In genomic region chr13:114090476-114090875, GRCh38 we compare ENCODE assay signal across 15 cellular contexts. TPM values are rescaled to one million over a fixed set of nuclear protein-coding genes. Genes with fewer than 3 reads are reported as not detected.
A peak's percentile ranks its signal among the peaks of the same experiment; 100 is the strongest.
DNase-seq lines count a peak whose midpoint lies in the region; ATAC-seq lines count a peak whose summit lies in the region.
"Had no signal": no experiment of that assay in that cellular context is flagged by ENCODE, and none has a peak within 500 bp of the region (broad histone marks: within the 10 kb centered on the region; RNA-seq: fewer than 3 reads in every experiment).

No MANE protein-coding gene starts in this region.

- no peaks in the 10 kb centered on the region for H3K9me3 ChIP-seq in right cardiac atrium (ENCODE audit: control insufficient read depth, low read length)
- no peaks in the 10 kb centered on the region for H3K9me3 ChIP-seq in T-helper 17 cell (ENCODE audit: control insufficient read depth, low read length, poor library complexity, severe bottlenecking)
- H3K9me3 ChIP-seq: suprapubic skin had no signal

- no peak for ATAC-seq in right cardiac atrium
- ATAC-seq in T-helper 17 cell: peak; percentile 41
- ATAC-seq in memory B cell (ENCODE audit: low read depth): peak; percentile 99
- ATAC-seq in HG03565 (IDR thresholded peaks at IDR 0.05; ENCODE audit: unreplicated experiment): no peak

- intact Hi-C loops in cardiac septum (cut with DNase I) (no loop called here), right cardiac atrium (cut with DNase I) (no loop called here)

- H3K27me3 Mint-ChIP-seq in T-helper 17 cell: no peaks in the 10 kb centered on the region
- no peaks in the 10 kb centered on the region for H3K27me3 Mint-ChIP-seq in memory B cell
- H3K27me3 Mint-ChIP-seq in stimulated activated naive CD8-positive, alpha-beta T cell treated with anti-CD3 and anti-CD28 coated beads, Interleukin-15, Interleukin-2, amounts not matched to agents 100 ng/mL and 50 ng/mL, for 24 hours: no peaks in the 10 kb centered on the region

- H3K4me1 ChIP-seq in right cardiac atrium (ENCODE audit: control insufficient read depth, insufficient read depth, low read length): no peaks in the 10 kb centered on the region
- H3K4me1 ChIP-seq: suprapubic skin had no signal

- H3K36me3 Mint-ChIP-seq in T-helper 17 cell (ENCODE audit: low read depth) (no peaks in the 10 kb centered on the region), memory B cell (peaks cover 29% of the 10 kb centered on the region)
- peaks cover 40% of the 10 kb centered on the region for H3K36me3 Mint-ChIP-seq in stimulated activated naive CD8-positive, alpha-beta T cell treated with anti-CD3 and anti-CD28 coated beads, Interleukin-15, Interleukin-2, amounts not matched to agents 100 ng/mL and 50 ng/mL, for 24 hours (ENCODE audit: low read depth)

- H3K4me3 Mint-ChIP-seq in T-helper 17 cell: no peak overlapping the region
- H3K4me3 Mint-ChIP-seq in memory B cell: peak overlapping the region; percentile 61
- peak overlapping the region; percentile 23 for H3K4me3 Mint-ChIP-seq in stimulated activated naive CD8-positive, alpha-beta T cell treated with anti-CD3 and anti-CD28 coated beads, Interleukin-15, Interleukin-2, amounts not matched to agents 100 ng/mL and 50 ng/mL, for 24 hours

- no peak overlapping the region for H3K27ac ChIP-seq in right cardiac atrium (ENCODE audit: low read length)
- H3K27ac ChIP-seq: suprapubic skin had no signal

- WGBS in right cardiac atrium: 84% methylated on average over 11 of the region's 11 CpGs

- DNase-seq in cardiac septum (ENCODE audit: low spot score): peak; percentile 41
- DNase-seq in right cardiac atrium: no peak
- DNase-seq in T-helper 17 cell: no peak
- peak in 1 of 2 donors; percentile 34 for DNase-seq in memory B cell (ENCODE audit: low spot score in 2 of 2)
- no peak for DNase-seq in OCI-M1 (lab: John Stamatoyannopoulos, UW)
- no peak for DNase-seq in NCI-H2171 treated with DMSO at 0.1 percent for 48 hours (lab: John Stamatoyannopoulos, UW)
- DNase-seq: activated CD4-positive, alpha-beta T cell treated with anti-CD3 and anti-CD28 coated beads for 1 hour; kidney glomerular epithelial cell; MM.1S; NCI-H2081 treated with DMSO at 0.1 percent for 48 hours; stimulated activated CD4-positive, alpha-beta T cell treated with anti-CD3 and anti-CD28 coated beads, Interleukin-15, amount 100 ng/mL, for 24 hours; T-helper 1 cell had no signal

- H3K27ac Mint-ChIP-seq in T-helper 17 cell (peak overlapping the region; percentile 89), memory B cell (peak overlapping the region; percentile 91)
- H3K27ac Mint-ChIP-seq in stimulated activated naive CD8-positive, alpha-beta T cell treated with anti-CD3 and anti-CD28 coated beads, Interleukin-15, Interleukin-2, amounts not matched to agents 100 ng/mL and 50 ng/mL, for 24 hours: peak overlapping the region; percentile 66

- H3K27me3 ChIP-seq in right cardiac atrium (ENCODE audit: control insufficient read depth, insufficient read depth): no peaks in the 10 kb centered on the region
- H3K27me3 ChIP-seq: suprapubic skin had no signal

- peaks cover 7% of the 10 kb centered on the region for H3K4me1 Mint-ChIP-seq in T-helper 17 cell
- peaks cover 28% of the 10 kb centered on the region for H3K4me1 Mint-ChIP-seq in memory B cell
- peaks cover 33% of the 10 kb centered on the region for H3K4me1 Mint-ChIP-seq in stimulated activated naive CD8-positive, alpha-beta T cell treated with anti-CD3 and anti-CD28 coated beads, Interleukin-15, Interleukin-2, amounts not matched to agents 100 ng/mL and 50 ng/mL, for 24 hours (ENCODE audit: low read depth)

- H3K9me3 Mint-ChIP-seq in memory B cell: peaks cover 12% of the 10 kb centered on the region
- H3K9me3 Mint-ChIP-seq in stimulated activated naive CD8-positive, alpha-beta T cell treated with anti-CD3 and anti-CD28 coated beads, Interleukin-15, Interleukin-2, amounts not matched to agents 100 ng/mL and 50 ng/mL, for 24 hours: peaks cover 32% of the 10 kb centered on the region

- H3K4me3 ChIP-seq in right cardiac atrium (ENCODE audit: low read length): no peak overlapping the region
- H3K4me3 ChIP-seq: suprapubic skin had no signal

RNA-seq across cellular contexts. Expression of gene RASA3, which starts 41.9 kb away (rescaled TPM):
- 9.7 TPM for total RNA-seq in cardiac septum
- total RNA-seq in right cardiac atrium: 10 to 100 TPM in 3 of 4 donors, 1 to 10 TPM in 1; 9.4 to 15.5 (median 11.8) TPM
- 7.4 TPM for polyA plus RNA-seq in right cardiac atrium
- total RNA-seq in T-helper 17 cell: 100 to 1,000 TPM; 204 to 215 TPM

Comparison
In these comparisons a context has a peak if more than half of its experiments do, and no peak if none do; other contexts are left out.
1. ATAC-seq: peak in T-helper 17 cell (single experiment) and memory B cell (single experiment); none in right cardiac atrium (0 of 2) and HG03565 (single experiment).
2. RNA of gene RASA3, which starts 41.9 kb away (total RNA-seq): 204 to 215 TPM in T-helper 17 cell; 9.4 to 15.5 TPM in right cardiac atrium and 9.7 TPM in cardiac septum (single experiment); every median in the first group is over 10 times any median in the second.
3. Peak in every context shown above with its lines, with median percentiles within 50 percentile points of each other: H3K27ac Mint-ChIP-seq.